1 cellular context compared by ENCODE assay signal in genomic region chr15:92884459-92884812, GRCh38.
TF ChIP-seq lines count a peak whose summit lies in the region.

No MANE protein-coding gene starts in this region.

TF ChIP-seq in K562, 482 proteins besides CTCF, POLR2A, EP300 and RAD21 (continued from another document and continues in another):
- TF ChIP-seq ARID4B (CRISPR knock-in tag; IDR thresholded peaks at IDR 0.05) (no peak), AFF1 (IDR thresholded peaks at IDR 0.05; ENCODE audit: low read depth in 1 of 2, partially characterized antibody in 2 of 2) (peak in 1 of 2 experiments; percentile 39), TSC22D4 (tag; IDR thresholded peaks at IDR 0.05) (no peak), ZC3H4 (CRISPR knock-in tag; IDR thresholded peaks at IDR 0.05; ENCODE audit: borderline replicate concordance) (no peak), STAT5A (IDR thresholded peaks at IDR 0.05; ENCODE audit: borderline replicate concordance, low read length) (0 out of 2 replicates have a peak, but pooled peaks have one; percentile 16), SNAPC5 (CRISPR knock-in tag; IDR thresholded peaks at IDR 0.05) (no peak), ZNF699 (CRISPR knock-in tag; IDR thresholded peaks at IDR 0.05; ENCODE audit: insufficient replicate concordance) (no peak), THAP7 (CRISPR knock-in tag; IDR thresholded peaks at IDR 0.05) (no peak), PHB (CRISPR knock-in tag; IDR thresholded peaks at IDR 0.05) (no peak), DDX20 (tag; IDR thresholded peaks at IDR 0.05; ENCODE audit: low read depth) (no peak), PREB (CRISPR knock-in tag; IDR thresholded peaks at IDR 0.05) (no peak), SOX6 (IDR thresholded peaks at IDR 0.05) (no peak), MLLT1 (IDR thresholded peaks at IDR 0.05) (peak; percentile 13 to 58; a peak in 3 of 4 replicates), POU5F1 (IDR thresholded peaks at IDR 0.05; ENCODE audit: borderline replicate concordance, low read depth, low read length, partially characterized antibody) (no peak), ZNF445 (CRISPR knock-in tag; IDR thresholded peaks at IDR 0.05; ENCODE audit: low read depth) (no peak), ARID3B (CRISPR knock-in tag; IDR thresholded peaks at IDR 0.05; ENCODE audit: borderline replicate concordance) (no peak), KHSRP (IDR thresholded peaks at IDR 0.05) (0 out of 2 replicates have a peak, but pooled peaks have one; percentile 7), PATZ1 (CRISPR knock-in tag; IDR thresholded peaks at IDR 0.05; ENCODE audit: borderline replicate concordance) (no peak), ZNF318 (IDR thresholded peaks at IDR 0.05; ENCODE audit: borderline replicate concordance in 1 of 2, low read depth in 1 of 2) (no peak), FOXJ2 (tag; IDR thresholded peaks at IDR 0.05) (0 out of 2 replicates have a peak, but pooled peaks have one; percentile 3), POLR3G (IDR thresholded peaks at IDR 0.05; ENCODE audit: extremely low read depth, insufficient read length, insufficient replicate concordance) (no peak), CGGBP1 (CRISPR knock-in tag; IDR thresholded peaks at IDR 0.05) (0 out of 2 replicates have a peak, but pooled peaks have one; percentile 25), ZNF347 (CRISPR knock-in tag; IDR thresholded peaks at IDR 0.05; ENCODE audit: low read depth) (no peak), HCFC1 (IDR thresholded peaks at IDR 0.05; ENCODE audit: low read depth, low read length) (no peak), CHD1 (IDR thresholded peaks at IDR 0.05; ENCODE audit: low read length) (peak; percentile 63), TFAM (CRISPR knock-in tag; conservative IDR thresholded peaks at IDR 0.05) (no peak)
